13 cellular contexts compared by ENCODE assay signal in genomic region chr9:34197756-34198711, GRCh38. TPM values are rescaled to one million over a fixed set of nuclear protein-coding genes. Genes with fewer than 3 reads are reported as not detected.
A peak's percentile ranks its signal among the peaks of the same experiment; 100 is the strongest.
DNase-seq lines count a peak whose midpoint lies in the region; ATAC-seq and TF ChIP-seq lines count a peak whose summit lies in the region.
"Had no signal": no experiment of that assay in that cellular context is flagged by ENCODE, and none has a peak within 500 bp of the region (broad histone marks: within the 10 kb centered on the region; RNA-seq: fewer than 3 reads in every experiment).

No MANE protein-coding gene starts in this region.

- WGBS in HUES64 = 78% methylated on average over 6 of the region's 6 CpGs

- POLR2A ChIA-PET in WTC11 (lab: Charles Lee) = interaction anchor here (0.5 to 0.9 kb wide), 3 partner anchors 9 to 19 kb away, joined by 3 to 4 read pairs (median 3); partner anchors contain the start of gene UBAP1

- intact Hi-C loops in CD14-positive monocyte (cut with micrococcal nuclease) = no loop called here

- TF ChIP-seq CTCF in CD14-positive monocyte (IDR thresholded peaks at IDR 0.05) (no peak), WTC11 (IDR thresholded peaks at IDR 0.05) (no peak)

- DNase-seq in CD14-positive monocyte (ENCODE audit: low spot score) = no peak
- DNase-seq in WTC11 (ENCODE audit: low spot score) = peak; percentile 55
- peak; percentile 43 for DNase-seq in kidney tubule cell (ENCODE audit: low spot score)
- DNase-seq in RPMI8226 = no peak
- DNase-seq in activated gamma-delta T cell (lab: John Stamatoyannopoulos, UW) = no peak
- DNase-seq: amniotic stem cell; DMS153; naive B cell; NCI-H82; stimulated activated CD4-positive, alpha-beta T cell treated with anti-CD3 and anti-CD28 coated beads, Interleukin-4, amount 100 ng/mL, for 1 hour had no signal

- H3K27ac Mint-ChIP-seq in CD14-positive monocyte (peak overlapping the region in 6 of 7 donors; percentile 11 to 78 (median 72)), WTC11 (peak overlapping the region; percentile 94)

- peaks cover 0 to 2% (median 2%) of the 10 kb centered on the region in 3 donors for H3K27me3 Mint-ChIP-seq in CD14-positive monocyte (ENCODE audit: low read depth in 3 of 3)
- no peaks in the 10 kb centered on the region for H3K27me3 Mint-ChIP-seq in WTC11 (ENCODE audit: low read depth)
- H3K27me3 Mint-ChIP-seq: naive B cell had no signal

- H3K9me3 ChIP-seq in HUES64 (ENCODE audit: insufficient read depth, low read depth, low read length) = no peaks in the 10 kb centered on the region

- H3K9me3 Mint-ChIP-seq in CD14-positive monocyte (peaks cover 0 to 4% (median 3%) of the 10 kb centered on the region in 7 donors), WTC11 (no peaks in the 10 kb centered on the region)

- peak; percentile 96 for ATAC-seq in WTC11
- ATAC-seq in HG03342 (IDR thresholded peaks at IDR 0.05; ENCODE audit: unreplicated experiment) = no peak
- no peak for ATAC-seq in GM19035 (IDR thresholded peaks at IDR 0.05; ENCODE audit: unreplicated experiment)

- peaks cover 47 to 63% of the 10 kb centered on the region in 2 donors for H3K36me3 Mint-ChIP-seq in CD14-positive monocyte
- H3K36me3 Mint-ChIP-seq in WTC11 = peaks cover 3% of the 10 kb centered on the region; the same call in 1 of the 2 replicates

- peaks cover 11% of the 10 kb centered on the region; the same call in 1 of the 2 replicates for H3K36me3 ChIP-seq in HUES64 (ENCODE audit: insufficient read depth, low read length)

- H3K4me1 Mint-ChIP-seq in CD14-positive monocyte (peaks cover 20% of the 10 kb centered on the region), WTC11 (peaks cover 18% of the 10 kb centered on the region)

- no peak overlapping the region for H3K4me3 ChIP-seq in HUES64 (ENCODE audit: low read length)

- H3K27me3 ChIP-seq in HUES64 (ENCODE audit: insufficient read depth, low read length) = no peaks in the 10 kb centered on the region

- H3K27ac ChIP-seq in HUES64 (ENCODE audit: low read depth, low read length) = peak overlapping the region; percentile 54

- H3K4me3 Mint-ChIP-seq in CD14-positive monocyte = no peak overlapping the region
- H3K4me3 Mint-ChIP-seq in WTC11 = no peak overlapping the region
- H3K4me3 Mint-ChIP-seq: naive B cell had no signal

- CTCF ChIA-PET in WTC11 (lab: Charles Lee) = interaction anchor here (0.6 to 1.7 kb wide), 2 partner anchors 9 to 19 kb away, joined by 3 to 7 read pairs; partner anchors contain the start of gene UBAP1

- H3K4me1 ChIP-seq in HUES64 (ENCODE audit: insufficient read depth, low read length) = peaks cover 13% of the 10 kb centered on the region

- no peak overlapping the region for H3K9ac ChIP-seq in HUES64 (ENCODE audit: low read depth, low read length)

TF ChIP-seq in WTC11, 78 proteins besides CTCF, POLR2A, EP300 and RAD21:
- TF ChIP-seq FOXJ3 (CRISPR knock-in tag; IDR thresholded peaks at IDR 0.05; ENCODE audit: borderline replicate concordance) = no peak
- 0 out of 2 replicates have a peak, but pooled peaks have one; percentile 20 for TF ChIP-seq ZBTB21 (CRISPR knock-in tag; IDR thresholded peaks at IDR 0.05; ENCODE audit: borderline replicate concordance)
- TF ChIP-seq ZNF416 (CRISPR knock-in tag; IDR thresholded peaks at IDR 0.05) = no peak
- TF ChIP-seq FOXP1 (CRISPR knock-in tag; IDR thresholded peaks at IDR 0.05; ENCODE audit: borderline replicate concordance) = peak; percentile 31; the same call in 1 of the 2 replicates
- no peak for TF ChIP-seq ZNF396 (CRISPR knock-in tag; IDR thresholded peaks at IDR 0.05; ENCODE audit: borderline replicate concordance)
- TF ChIP-seq HMGXB4 (CRISPR knock-in tag; IDR thresholded peaks at IDR 0.05) = no peak
- no peak for TF ChIP-seq ETV6 (CRISPR knock-in tag; IDR thresholded peaks at IDR 0.05)
- TF ChIP-seq CREM (CRISPR knock-in tag; IDR thresholded peaks at IDR 0.05) = no peak

RNA-seq across cellular contexts. Expression of gene UBAP1, which starts 19.2 kb away (rescaled TPM):
- polyA plus RNA-seq in CD14-positive monocyte = 10 to 100 TPM; 39.2 to 44.5 TPM
- polyA plus RNA-seq in HUES64 (2013, experiment 1 of 2) = 28.8 TPM
- 27.5 TPM for polyA plus RNA-seq in HUES64 (2013, experiment 2 of 2)
- total RNA-seq in WTC11 (2021) = 23.9 to 26.3 TPM (median 25.7 TPM) in 3 replicates

Comparison
In these comparisons a context has a peak if more than half of its experiments do, and no peak if none do; other contexts are left out.
1. DNase-seq: peak in WTC11 (single experiment) and kidney tubule cell (single experiment); none in CD14-positive monocyte (single experiment), RPMI8226 (single experiment) and activated gamma-delta T cell (single experiment).